24 cellular contexts compared by ENCODE assay signal in genomic region chr9:37287317-37287716, GRCh38.
"Had no signal": no experiment of that assay in that cellular context is flagged by ENCODE, and none has a peak within 500 bp of the region (broad histone marks: within the 10 kb centered on the region; RNA-seq: fewer than 3 reads in every experiment).

No MANE protein-coding gene starts in this region.

- H3K27ac ChIP-seq: colonic mucosa, dorsolateral prefrontal cortex, esophagus squamous epithelium, gastroesophageal sphincter, ovary, prostate gland, upper lobe of left lung, WERI-Rb-1 had no signal

- H3K36me3 Mint-ChIP-seq: natural killer cell treated with Interleukin-12 subunit alpha and Interleukin-12 subunit beta and Interleukin-15 and Interleukin-18, amount 100 ng/mL, for 72 hours had no signal

- H3K4me1 ChIP-seq: colonic mucosa, prostate gland had no signal

- H3K4me3 ChIP-seq: colonic mucosa, dorsolateral prefrontal cortex, esophagus squamous epithelium, gastroesophageal sphincter, ovary, prostate gland, upper lobe of left lung had no signal

- H3K4me3 Mint-ChIP-seq: activated T-cell treated with anti-CD3 and anti-CD28 coated beads, Interleukin-2, amount 50 U/mL, for 24 hours; central memory CD8-positive, alpha-beta T cell; natural killer cell treated with Interleukin-12 subunit alpha and Interleukin-12 subunit beta and Interleukin-15 and Interleukin-18, amount 100 ng/mL, for 72 hours; T-cell had no signal

- DNase-seq: activated CD4-positive, alpha-beta T cell treated with anti-CD3 and anti-CD28 coated beads for 1 hour; activated CD4-positive, alpha-beta T cell treated with anti-CD3 and anti-CD28 coated beads, Interleukin-2, amount 50 U/mL, for 1 hour; activated naive CD4-positive, alpha-beta T cell treated with anti-CD3 and anti-CD28 coated beads, Interleukin-2, amount 50 U/mL, for 16 hours; activated T-cell treated with anti-CD3 and anti-CD28 coated beads, Interleukin-2, amount 50 U/mL, for 24 hours; colonic mucosa; dorsolateral prefrontal cortex; esophagus squamous epithelium; head of caudate nucleus; hypothalamus; left ventricle myocardium superior; mammary epithelial cell; midbrain; ovary; stimulated activated CD4-positive, alpha-beta T cell treated with anti-CD3 and anti-CD28 coated beads, Interleukin-2, amount 100 ng/mL, for 48 hours; stimulated activated CD8-positive, alpha-beta memory T cell treated with anti-CD3 and anti-CD28 coated beads, Interleukin-4, amount 100 ng/mL, for 48 hours; stimulated activated naive CD4-positive, alpha-beta T cell treated with Interleukin-2 at 50 U/mL for 16 hours; T-cell; upper lobe of left lung; WERI-Rb-1 had no signal

- H3K27me3 Mint-ChIP-seq: activated T-cell treated with anti-CD3 and anti-CD28 coated beads, Interleukin-2, amount 50 U/mL, for 24 hours; central memory CD8-positive, alpha-beta T cell; natural killer cell treated with Interleukin-12 subunit alpha and Interleukin-12 subunit beta and Interleukin-15 and Interleukin-18, amount 100 ng/mL, for 72 hours; T-cell had no signal

- H3K27ac Mint-ChIP-seq: activated T-cell treated with anti-CD3 and anti-CD28 coated beads, Interleukin-2, amount 50 U/mL, for 24 hours; activated T-helper 2 cell treated with anti-CD3 and anti-CD28 coated beads, Interferon-gamma antibody, Interleukin-2, Interleukin-4, amounts not matched to agents 10 μg/mL and 5 μg/mL and 100 μg/mL, durations not matched to agents 14 hours and 24 hours and 36 hours; natural killer cell treated with Interleukin-12 subunit alpha and Interleukin-12 subunit beta and Interleukin-15 and Interleukin-18, amount 100 ng/mL, for 72 hours; T-cell had no signal

- H3K36me3 ChIP-seq: colonic mucosa, esophagus squamous epithelium, gastroesophageal sphincter, ovary, prostate gland, upper lobe of left lung, WERI-Rb-1 had no signal

- H3K9me3 ChIP-seq: colonic mucosa, esophagus squamous epithelium, gastroesophageal sphincter, ovary, prostate gland, upper lobe of left lung had no signal

- H3K9me3 Mint-ChIP-seq: activated T-helper 2 cell treated with anti-CD3 and anti-CD28 coated beads, Interferon-gamma antibody, Interleukin-2, Interleukin-4, amounts not matched to agents 10 μg/mL and 5 μg/mL and 100 μg/mL, durations not matched to agents 14 hours and 24 hours and 36 hours; central memory CD8-positive, alpha-beta T cell; natural killer cell treated with Interleukin-12 subunit alpha and Interleukin-12 subunit beta and Interleukin-15 and Interleukin-18, amount 100 ng/mL, for 72 hours; T-cell had no signal

- H3K27me3 ChIP-seq: colonic mucosa, dorsolateral prefrontal cortex, esophagus squamous epithelium, gastroesophageal sphincter, ovary, upper lobe of left lung had no signal
